In the genomic region with DNA sequence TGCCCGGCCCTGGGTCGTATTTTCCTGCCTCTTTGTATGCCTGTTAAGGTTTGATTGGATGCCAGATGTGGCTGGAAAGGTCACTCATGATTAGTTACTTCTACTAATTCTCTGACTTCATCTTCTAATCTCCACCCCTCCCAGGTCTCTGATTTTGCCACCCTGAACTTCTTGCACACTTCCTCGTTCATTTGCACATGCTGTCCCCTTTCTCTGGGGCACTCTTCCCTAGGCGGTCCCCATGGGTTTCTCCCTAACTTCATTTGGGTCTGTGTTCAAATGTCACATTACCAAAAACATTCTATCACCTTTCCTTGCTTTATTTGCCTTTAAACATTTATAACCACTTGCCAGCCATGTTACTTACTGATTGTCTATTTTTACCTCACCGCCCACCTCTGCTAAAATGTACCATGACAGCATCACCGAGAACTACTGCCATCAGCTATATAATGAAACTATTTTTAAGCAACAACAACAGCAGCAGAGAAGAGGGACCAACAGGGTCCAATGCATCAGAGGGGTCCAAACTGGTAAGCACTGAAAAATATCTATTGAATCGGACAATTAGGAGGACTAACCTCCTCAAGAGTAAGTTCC, we compare ENCODE assay signal across 16 cellular contexts. TPM values are rescaled to one million over a fixed set of nuclear protein-coding genes. Genes with fewer than 3 reads are reported as not detected.
DNase-seq lines count a peak whose midpoint lies in the region; ATAC-seq and TF ChIP-seq lines count a peak whose summit lies in the region.
"Had no signal": no experiment of that assay in that cellular context is flagged by ENCODE, and none has a peak within 500 bp of the region (broad histone marks: within the 10 kb centered on the region; RNA-seq: fewer than 3 reads in every experiment).

No MANE protein-coding gene starts in this region.

- CTCF ChIA-PET in activated CD8-positive, alpha-beta memory T cell treated with anti-CD3 and anti-CD28 coated beads, Interleukin-2, amount 10 ng/mL, durations not matched to agents 7 days and 5 days (lab: Charles Lee): no interaction called here

- H3K27ac ChIP-seq in C4-2B (0 out of 2 replicates have a peak overlapping the region, but pooled peaks have one; percentile 0), VCaP (peak overlapping the region; percentile 4; the same call in 1 of the 2 replicates)

- peak; percentile 81 to 83 for ATAC-seq in stimulated activated naive B cell treated with anti-CD40 and anti-IgM and Interleukin-4, amounts not matched to agents 10 μg/mL and 1 μg/mL and 100 μg/mL, for 72 hours (replicated peaks)
- no peak for ATAC-seq in activated CD8-positive, alpha-beta memory T cell treated with anti-CD3 and anti-CD28 coated beads, Interleukin-2, amount 10 ng/mL, durations not matched to agents 7 days and 5 days
- ATAC-seq: CD8-positive, alpha-beta T cell; GM23338; HCT116 had no signal

- H3K27ac Mint-ChIP-seq in stimulated activated naive B cell treated with anti-CD40 and anti-IgM and Interleukin-4, amounts not matched to agents 10 μg/mL and 1 μg/mL and 100 μg/mL, for 72 hours: no peak overlapping the region
- no peak overlapping the region for H3K27ac Mint-ChIP-seq in activated CD8-positive, alpha-beta memory T cell treated with anti-CD3 and anti-CD28 coated beads, Interleukin-2, amount 10 ng/mL, durations not matched to agents 7 days and 5 days
- H3K27ac Mint-ChIP-seq: CD8-positive, alpha-beta T cell; GM23338; H9 had no signal

- TF ChIP-seq CTCF in C4-2B (conservative IDR thresholded peaks at IDR 0.05): no peak
- no peak for TF ChIP-seq CTCF in VCaP (conservative IDR thresholded peaks at IDR 0.05)

- peaks cover 0 to 3% of the 10 kb centered on the region in 2 donors for H3K9me3 Mint-ChIP-seq in stimulated activated naive B cell treated with anti-CD40 and anti-IgM and Interleukin-4, amounts not matched to agents 10 μg/mL and 1 μg/mL and 100 μg/mL, for 72 hours
- no peaks in the 10 kb centered on the region for H3K9me3 Mint-ChIP-seq in activated CD8-positive, alpha-beta memory T cell treated with anti-CD3 and anti-CD28 coated beads, Interleukin-2, amount 10 ng/mL, durations not matched to agents 7 days and 5 days (ENCODE audit: low read depth)
- H3K9me3 Mint-ChIP-seq: GM23338 had no signal

- H3K36me3 Mint-ChIP-seq in stimulated activated naive B cell treated with anti-CD40 and anti-IgM and Interleukin-4, amounts not matched to agents 10 μg/mL and 1 μg/mL and 100 μg/mL, for 72 hours: peaks cover 2 to 3% of the 10 kb centered on the region in 2 donors
- H3K36me3 Mint-ChIP-seq in activated CD8-positive, alpha-beta memory T cell treated with anti-CD3 and anti-CD28 coated beads, Interleukin-2, amount 10 ng/mL, durations not matched to agents 7 days and 5 days: no peaks in the 10 kb centered on the region
- H3K36me3 Mint-ChIP-seq: CD4-positive, CD25-positive, alpha-beta regulatory T cell; CD8-positive, alpha-beta T cell had no signal

- peak; percentile 10 for DNase-seq in stimulated activated naive B cell treated with anti-CD40 and anti-IgM and Interleukin-4, amounts not matched to agents 10 μg/mL and 1 μg/mL and 100 μg/mL, for 72 hours
- DNase-seq in iPS-NIHi7 (ENCODE audit: extremely low spot score): no peak
- no peak for DNase-seq in SW480 (ENCODE audit: low spot score)
- DNase-seq in activated CD8-positive, alpha-beta memory T cell treated with anti-CD3 and anti-CD28 coated beads, Interleukin-2, amount 10 ng/mL, durations not matched to agents 7 days and 5 days: no peak
- DNase-seq: C1 segment of cervical spinal cord; Caco-2; CD4-positive, CD25-positive, alpha-beta regulatory T cell; CD8-positive, alpha-beta T cell; DMS153; DND-41; H9 had no signal

- H3K27me3 Mint-ChIP-seq in stimulated activated naive B cell treated with anti-CD40 and anti-IgM and Interleukin-4, amounts not matched to agents 10 μg/mL and 1 μg/mL and 100 μg/mL, for 72 hours: peaks cover 25 to 28% of the 10 kb centered on the region in 2 donors
- H3K27me3 Mint-ChIP-seq in activated CD8-positive, alpha-beta memory T cell treated with anti-CD3 and anti-CD28 coated beads, Interleukin-2, amount 10 ng/mL, durations not matched to agents 7 days and 5 days: peaks cover 32% of the 10 kb centered on the region

- H3K4me1 Mint-ChIP-seq in stimulated activated naive B cell treated with anti-CD40 and anti-IgM and Interleukin-4, amounts not matched to agents 10 μg/mL and 1 μg/mL and 100 μg/mL, for 72 hours: peaks cover 13 to 19% of the 10 kb centered on the region in 2 donors
- H3K4me1 Mint-ChIP-seq in activated CD8-positive, alpha-beta memory T cell treated with anti-CD3 and anti-CD28 coated beads, Interleukin-2, amount 10 ng/mL, durations not matched to agents 7 days and 5 days: no peaks in the 10 kb centered on the region
- H3K4me1 Mint-ChIP-seq: CD4-positive, CD25-positive, alpha-beta regulatory T cell had no signal

- H3K4me3 Mint-ChIP-seq in stimulated activated naive B cell treated with anti-CD40 and anti-IgM and Interleukin-4, amounts not matched to agents 10 μg/mL and 1 μg/mL and 100 μg/mL, for 72 hours: no peak overlapping the region
- H3K4me3 Mint-ChIP-seq in activated CD8-positive, alpha-beta memory T cell treated with anti-CD3 and anti-CD28 coated beads, Interleukin-2, amount 10 ng/mL, durations not matched to agents 7 days and 5 days: no peak overlapping the region
- H3K4me3 Mint-ChIP-seq: CD4-positive, CD25-positive, alpha-beta regulatory T cell; CD8-positive, alpha-beta T cell; GM23338; H9 had no signal

RNA-seq across cellular contexts. Expression of a gene that starts 45.8 kb away (rescaled TPM):
- under 1 TPM in 1 of 2 experiments, not detected in 1; 0.19 TPM for total RNA-seq in activated CD8-positive, alpha-beta memory T cell treated with anti-CD3 and anti-CD28 coated beads, Interleukin-2, amount 10 ng/mL, durations not matched to agents 7 days and 5 days
- total RNA-seq: A172; CD4-positive, CD25-positive, alpha-beta regulatory T cell; CD8-positive, alpha-beta T cell; H9 had no signal
